1 cellular context compared by ENCODE assay signal in the genomic region with DNA sequence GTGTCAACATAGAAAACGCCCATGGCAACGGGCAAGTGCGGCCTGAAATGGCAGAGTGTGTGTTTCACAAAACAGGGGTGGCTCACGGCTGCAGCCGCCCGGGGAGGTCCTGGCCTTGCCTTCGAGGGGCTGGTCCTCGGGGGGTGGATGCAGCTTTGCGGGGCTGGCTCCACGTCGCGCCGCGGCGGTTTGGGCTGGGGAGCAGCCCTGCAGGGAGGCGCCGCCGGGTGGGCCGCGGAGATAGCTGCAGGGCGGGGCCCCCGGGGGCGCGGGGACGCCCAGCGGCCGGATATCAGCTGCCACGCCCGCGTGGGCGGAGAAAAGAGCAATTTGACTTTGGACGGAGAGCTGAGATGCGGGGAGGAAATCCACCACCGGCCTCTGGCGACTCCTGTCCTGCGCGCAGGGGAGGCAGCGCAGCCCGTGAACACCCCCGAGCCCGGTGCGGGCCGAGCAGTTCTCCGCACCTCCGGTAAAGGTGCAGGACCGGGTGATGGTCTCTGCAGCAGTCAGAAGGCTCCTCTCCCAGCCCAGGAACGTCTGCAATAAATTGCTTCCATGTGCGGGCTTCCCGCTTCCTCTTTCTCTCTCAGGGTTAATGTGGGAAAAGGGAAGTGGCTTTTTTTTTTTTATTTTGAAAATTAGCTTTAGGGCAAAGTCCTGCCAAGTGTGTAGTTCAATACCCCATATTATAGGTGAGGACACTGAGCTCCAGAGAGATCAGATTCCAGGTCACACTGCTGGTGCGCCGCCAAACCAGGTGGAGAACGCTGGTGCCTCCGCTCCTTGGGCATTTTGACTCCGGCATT.
TF ChIP-seq lines count a peak whose summit lies in the region.

No MANE protein-coding gene starts in this region.

TF ChIP-seq in K562, 482 proteins besides CTCF, POLR2A, EP300 and RAD21 (continued from another document and continues in another):
- TF ChIP-seq, protein P1, sequence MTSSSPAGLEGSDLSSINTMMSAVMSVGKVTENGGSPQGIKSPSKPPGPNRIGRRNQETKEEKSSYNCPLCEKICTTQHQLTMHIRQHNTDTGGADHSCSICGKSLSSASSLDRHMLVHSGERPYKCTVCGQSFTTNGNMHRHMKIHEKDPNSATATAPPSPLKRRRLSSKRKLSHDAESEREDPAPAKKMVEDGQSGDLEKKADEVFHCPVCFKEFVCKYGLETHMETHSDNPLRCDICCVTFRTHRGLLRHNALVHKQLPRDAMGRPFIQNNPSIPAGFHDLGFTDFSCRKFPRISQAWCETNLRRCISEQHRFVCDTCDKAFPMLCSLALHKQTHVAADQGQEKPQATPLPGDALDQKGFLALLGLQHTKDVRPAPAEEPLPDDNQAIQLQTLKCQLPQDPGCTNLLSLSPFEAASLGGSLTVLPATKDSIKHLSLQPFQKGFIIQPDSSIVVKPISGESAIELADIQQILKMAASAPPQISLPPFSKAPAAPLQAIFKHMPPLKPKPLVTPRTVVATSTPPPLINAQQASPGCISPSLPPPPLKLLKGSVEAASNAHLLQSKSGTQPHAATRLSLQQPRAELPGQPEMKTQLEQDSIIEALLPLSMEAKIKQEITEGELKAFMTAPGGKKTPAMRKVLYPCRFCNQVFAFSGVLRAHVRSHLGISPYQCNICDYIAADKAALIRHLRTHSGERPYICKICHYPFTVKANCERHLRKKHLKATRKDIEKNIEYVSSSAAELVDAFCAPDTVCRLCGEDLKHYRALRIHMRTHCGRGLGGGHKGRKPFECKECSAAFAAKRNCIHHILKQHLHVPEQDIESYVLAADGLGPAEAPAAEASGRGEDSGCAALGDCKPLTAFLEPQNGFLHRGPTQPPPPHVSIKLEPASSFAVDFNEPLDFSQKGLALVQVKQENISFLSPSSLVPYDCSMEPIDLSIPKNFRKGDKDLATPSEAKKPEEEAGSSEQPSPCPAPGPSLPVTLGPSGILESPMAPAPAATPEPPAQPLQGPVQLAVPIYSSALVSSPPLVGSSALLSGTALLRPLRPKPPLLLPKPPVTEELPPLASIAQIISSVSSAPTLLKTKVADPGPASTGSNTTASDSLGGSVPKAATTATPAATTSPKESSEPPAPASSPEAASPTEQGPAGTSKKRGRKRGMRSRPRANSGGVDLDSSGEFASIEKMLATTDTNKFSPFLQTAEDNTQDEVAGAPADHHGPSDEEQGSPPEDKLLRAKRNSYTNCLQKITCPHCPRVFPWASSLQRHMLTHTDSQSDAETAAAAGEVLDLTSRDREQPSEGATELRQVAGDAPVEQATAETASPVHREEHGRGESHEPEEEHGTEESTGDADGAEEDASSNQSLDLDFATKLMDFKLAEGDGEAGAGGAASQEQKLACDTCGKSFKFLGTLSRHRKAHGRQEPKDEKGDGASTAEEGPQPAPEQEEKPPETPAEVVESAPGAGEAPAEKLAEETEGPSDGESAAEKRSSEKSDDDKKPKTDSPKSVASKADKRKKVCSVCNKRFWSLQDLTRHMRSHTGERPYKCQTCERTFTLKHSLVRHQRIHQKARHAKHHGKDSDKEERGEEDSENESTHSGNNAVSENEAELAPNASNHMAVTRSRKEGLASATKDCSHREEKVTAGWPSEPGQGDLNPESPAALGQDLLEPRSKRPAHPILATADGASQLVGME (CRISPR knock-in tag; IDR thresholded peaks at IDR 0.05), result no peak
- TF ChIP-seq, protein P2, sequence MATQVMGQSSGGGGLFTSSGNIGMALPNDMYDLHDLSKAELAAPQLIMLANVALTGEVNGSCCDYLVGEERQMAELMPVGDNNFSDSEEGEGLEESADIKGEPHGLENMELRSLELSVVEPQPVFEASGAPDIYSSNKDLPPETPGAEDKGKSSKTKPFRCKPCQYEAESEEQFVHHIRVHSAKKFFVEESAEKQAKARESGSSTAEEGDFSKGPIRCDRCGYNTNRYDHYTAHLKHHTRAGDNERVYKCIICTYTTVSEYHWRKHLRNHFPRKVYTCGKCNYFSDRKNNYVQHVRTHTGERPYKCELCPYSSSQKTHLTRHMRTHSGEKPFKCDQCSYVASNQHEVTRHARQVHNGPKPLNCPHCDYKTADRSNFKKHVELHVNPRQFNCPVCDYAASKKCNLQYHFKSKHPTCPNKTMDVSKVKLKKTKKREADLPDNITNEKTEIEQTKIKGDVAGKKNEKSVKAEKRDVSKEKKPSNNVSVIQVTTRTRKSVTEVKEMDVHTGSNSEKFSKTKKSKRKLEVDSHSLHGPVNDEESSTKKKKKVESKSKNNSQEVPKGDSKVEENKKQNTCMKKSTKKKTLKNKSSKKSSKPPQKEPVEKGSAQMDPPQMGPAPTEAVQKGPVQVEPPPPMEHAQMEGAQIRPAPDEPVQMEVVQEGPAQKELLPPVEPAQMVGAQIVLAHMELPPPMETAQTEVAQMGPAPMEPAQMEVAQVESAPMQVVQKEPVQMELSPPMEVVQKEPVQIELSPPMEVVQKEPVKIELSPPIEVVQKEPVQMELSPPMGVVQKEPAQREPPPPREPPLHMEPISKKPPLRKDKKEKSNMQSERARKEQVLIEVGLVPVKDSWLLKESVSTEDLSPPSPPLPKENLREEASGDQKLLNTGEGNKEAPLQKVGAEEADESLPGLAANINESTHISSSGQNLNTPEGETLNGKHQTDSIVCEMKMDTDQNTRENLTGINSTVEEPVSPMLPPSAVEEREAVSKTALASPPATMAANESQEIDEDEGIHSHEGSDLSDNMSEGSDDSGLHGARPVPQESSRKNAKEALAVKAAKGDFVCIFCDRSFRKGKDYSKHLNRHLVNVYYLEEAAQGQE (CRISPR knock-in tag; IDR thresholded peaks at IDR 0.05; ENCODE audit: low read depth), result no peak
- no peak for TF ChIP-seq HNRNPL (IDR thresholded peaks at IDR 0.05; ENCODE audit: low read depth, low read length)
- TF ChIP-seq, protein P3, sequence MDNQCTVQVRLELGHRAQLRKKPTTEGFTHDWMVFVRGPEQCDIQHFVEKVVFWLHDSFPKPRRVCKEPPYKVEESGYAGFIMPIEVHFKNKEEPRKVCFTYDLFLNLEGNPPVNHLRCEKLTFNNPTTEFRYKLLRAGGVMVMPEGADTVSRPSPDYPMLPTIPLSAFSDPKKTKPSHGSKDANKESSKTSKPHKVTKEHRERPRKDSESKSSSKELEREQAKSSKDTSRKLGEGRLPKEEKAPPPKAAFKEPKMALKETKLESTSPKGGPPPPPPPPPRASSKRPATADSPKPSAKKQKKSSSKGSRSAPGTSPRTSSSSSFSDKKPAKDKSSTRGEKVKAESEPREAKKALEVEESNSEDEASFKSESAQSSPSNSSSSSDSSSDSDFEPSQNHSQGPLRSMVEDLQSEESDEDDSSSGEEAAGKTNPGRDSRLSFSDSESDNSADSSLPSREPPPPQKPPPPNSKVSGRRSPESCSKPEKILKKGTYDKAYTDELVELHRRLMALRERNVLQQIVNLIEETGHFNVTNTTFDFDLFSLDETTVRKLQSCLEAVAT (IDR thresholded peaks at IDR 0.05), result no peak
- TF ChIP-seq THRAP3 (IDR thresholded peaks at IDR 0.05; ENCODE audit: borderline replicate concordance), result no peak
- TF ChIP-seq, protein P4, sequence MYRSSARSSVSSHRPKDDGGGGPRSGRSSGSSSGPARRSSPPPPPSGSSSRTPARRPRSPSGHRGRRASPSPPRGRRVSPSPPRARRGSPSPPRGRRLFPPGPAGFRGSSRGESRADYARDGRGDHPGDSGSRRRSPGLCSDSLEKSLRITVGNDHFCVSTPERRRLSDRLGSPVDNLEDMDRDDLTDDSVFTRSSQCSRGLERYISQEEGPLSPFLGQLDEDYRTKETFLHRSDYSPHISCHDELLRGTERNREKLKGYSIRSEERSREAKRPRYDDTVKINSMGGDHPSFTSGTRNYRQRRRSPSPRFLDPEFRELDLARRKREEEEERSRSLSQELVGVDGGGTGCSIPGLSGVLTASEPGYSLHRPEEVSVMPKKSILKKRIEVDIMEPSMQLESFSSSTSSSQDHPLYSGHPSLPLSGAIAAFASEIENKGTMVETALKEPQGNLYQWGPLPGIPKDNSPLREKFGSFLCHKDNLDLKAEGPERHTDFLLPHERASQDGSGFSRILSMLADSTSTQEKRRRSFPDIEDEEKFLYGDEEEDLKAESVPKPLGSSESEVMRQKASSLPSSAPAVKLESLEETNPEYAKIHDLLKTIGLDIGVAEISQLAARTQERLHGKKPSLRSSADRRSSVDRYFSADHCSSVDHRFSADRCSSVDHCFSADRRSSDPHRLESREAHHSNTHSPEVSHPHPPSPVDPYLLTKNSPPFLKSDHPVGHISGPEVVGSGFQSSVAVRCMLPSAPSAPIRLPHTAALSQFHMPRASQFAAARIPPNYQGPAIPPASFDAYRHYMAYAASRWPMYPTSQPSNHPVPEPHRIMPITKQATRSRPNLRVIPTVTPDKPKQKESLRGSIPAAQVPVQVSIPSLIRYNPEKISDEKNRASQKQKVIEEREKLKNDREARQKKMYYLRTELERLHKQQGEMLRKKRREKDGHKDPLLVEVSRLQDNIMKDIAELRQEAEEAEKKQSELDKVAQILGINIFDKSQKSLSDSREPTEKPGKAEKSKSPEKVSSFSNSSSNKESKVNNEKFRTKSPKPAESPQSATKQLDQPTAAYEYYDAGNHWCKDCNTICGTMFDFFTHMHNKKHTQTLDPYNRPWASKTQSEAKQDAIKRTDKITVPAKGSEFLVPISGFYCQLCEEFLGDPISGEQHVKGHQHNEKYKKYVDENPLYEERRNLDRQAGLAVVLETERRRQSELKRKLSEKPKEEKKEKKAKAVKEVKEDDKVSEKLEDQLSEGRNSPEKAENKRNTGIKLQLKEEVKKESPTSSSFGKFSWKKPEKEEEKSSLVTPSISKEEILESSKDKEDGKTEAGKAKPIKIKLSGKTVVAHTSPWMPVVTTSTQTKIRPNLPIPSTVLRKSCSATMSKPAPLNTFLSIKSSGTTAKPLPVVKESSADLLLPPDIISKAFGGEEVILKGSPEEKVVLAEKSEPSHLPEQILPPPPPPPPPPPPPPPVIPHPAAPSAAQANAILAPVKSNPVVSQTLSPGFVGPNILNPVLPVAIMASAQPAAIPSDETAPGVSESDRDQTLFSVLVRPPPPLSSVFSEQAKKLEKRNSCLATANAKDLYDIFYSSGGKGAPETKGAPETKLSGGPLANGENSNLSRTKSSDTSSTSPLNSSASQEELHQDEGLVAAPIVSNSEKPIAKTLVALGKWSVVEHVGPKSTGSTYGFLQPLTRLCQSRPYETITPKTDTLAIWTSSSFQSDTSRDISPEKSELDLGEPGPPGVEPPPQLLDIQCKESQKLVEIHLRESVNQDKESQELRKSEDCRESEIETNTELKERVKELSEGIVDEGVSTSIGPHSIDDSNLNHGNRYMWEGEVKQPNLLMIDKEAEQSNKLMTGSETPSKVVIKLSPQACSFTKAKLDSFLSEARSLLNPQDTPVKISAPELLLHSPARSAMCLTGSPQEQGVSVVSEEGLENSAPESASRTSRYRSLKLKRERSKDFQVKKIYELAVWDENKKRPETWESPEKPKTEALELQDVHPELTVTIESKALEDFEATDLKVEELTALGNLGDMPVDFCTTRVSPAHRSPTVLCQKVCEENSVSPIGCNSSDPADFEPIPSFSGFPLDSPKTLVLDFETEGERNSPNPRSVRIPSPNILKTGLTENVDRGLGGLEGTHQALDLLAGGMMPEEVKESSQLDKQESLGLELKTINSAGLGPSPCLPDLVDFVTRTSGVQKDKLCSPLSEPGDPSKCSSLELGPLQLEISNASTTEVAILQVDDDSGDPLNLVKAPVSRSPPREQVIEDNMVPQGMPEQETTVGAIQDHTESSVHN (IDR thresholded peaks at IDR 0.05; ENCODE audit: borderline replicate concordance in 1 of 2, low read depth in 1 of 2), result no peak
- TF ChIP-seq ARID2 (IDR thresholded peaks at IDR 0.05), result no peak
- no peak for TF ChIP-seq POU5F1 (IDR thresholded peaks at IDR 0.05; ENCODE audit: borderline replicate concordance, low read depth, low read length, partially characterized antibody)
- no peak for TF ChIP-seq ILK (tag; IDR thresholded peaks at IDR 0.05; ENCODE audit: borderline replicate concordance, low read depth)
- TF ChIP-seq FOXJ3 (CRISPR knock-in tag; IDR thresholded peaks at IDR 0.05), result peak; percentile 83
- no peak for TF ChIP-seq RBM17 (IDR thresholded peaks at IDR 0.05; ENCODE audit: borderline replicate concordance, low read depth, low read length)
- no peak for TF ChIP-seq SMAD1 (IDR thresholded peaks at IDR 0.05; ENCODE audit: low read depth, low read length, partially characterized antibody)
- peak; percentile 74 for TF ChIP-seq ZFX (CRISPR knock-in tag; IDR thresholded peaks at IDR 0.05)
- no peak for TF ChIP-seq ZC3H4 (CRISPR knock-in tag; IDR thresholded peaks at IDR 0.05; ENCODE audit: borderline replicate concordance)
- TF ChIP-seq, protein P5, sequence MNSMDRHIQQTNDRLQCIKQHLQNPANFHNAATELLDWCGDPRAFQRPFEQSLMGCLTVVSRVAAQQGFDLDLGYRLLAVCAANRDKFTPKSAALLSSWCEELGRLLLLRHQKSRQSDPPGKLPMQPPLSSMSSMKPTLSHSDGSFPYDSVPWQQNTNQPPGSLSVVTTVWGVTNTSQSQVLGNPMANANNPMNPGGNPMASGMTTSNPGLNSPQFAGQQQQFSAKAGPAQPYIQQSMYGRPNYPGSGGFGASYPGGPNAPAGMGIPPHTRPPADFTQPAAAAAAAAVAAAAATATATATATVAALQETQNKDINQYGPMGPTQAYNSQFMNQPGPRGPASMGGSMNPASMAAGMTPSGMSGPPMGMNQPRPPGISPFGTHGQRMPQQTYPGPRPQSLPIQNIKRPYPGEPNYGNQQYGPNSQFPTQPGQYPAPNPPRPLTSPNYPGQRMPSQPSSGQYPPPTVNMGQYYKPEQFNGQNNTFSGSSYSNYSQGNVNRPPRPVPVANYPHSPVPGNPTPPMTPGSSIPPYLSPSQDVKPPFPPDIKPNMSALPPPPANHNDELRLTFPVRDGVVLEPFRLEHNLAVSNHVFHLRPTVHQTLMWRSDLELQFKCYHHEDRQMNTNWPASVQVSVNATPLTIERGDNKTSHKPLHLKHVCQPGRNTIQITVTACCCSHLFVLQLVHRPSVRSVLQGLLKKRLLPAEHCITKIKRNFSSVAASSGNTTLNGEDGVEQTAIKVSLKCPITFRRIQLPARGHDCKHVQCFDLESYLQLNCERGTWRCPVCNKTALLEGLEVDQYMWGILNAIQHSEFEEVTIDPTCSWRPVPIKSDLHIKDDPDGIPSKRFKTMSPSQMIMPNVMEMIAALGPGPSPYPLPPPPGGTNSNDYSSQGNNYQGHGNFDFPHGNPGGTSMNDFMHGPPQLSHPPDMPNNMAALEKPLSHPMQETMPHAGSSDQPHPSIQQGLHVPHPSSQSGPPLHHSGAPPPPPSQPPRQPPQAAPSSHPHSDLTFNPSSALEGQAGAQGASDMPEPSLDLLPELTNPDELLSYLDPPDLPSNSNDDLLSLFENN (IDR thresholded peaks at IDR 0.05; ENCODE audit: low read depth in 2 of 2, low read length in 2 of 2), result peak in 1 of 2 experiments; percentile 65; a peak in 1 of 4 replicates
- peak; percentile 60; the same call in 1 of the 2 replicates for TF ChIP-seq SOX6 (IDR thresholded peaks at IDR 0.05)
- peak in 2 of 3 experiments; percentile 12 to 54 for TF ChIP-seq YY1 (IDR thresholded peaks at IDR 0.05; ENCODE audit: borderline replicate concordance in 1 of 3, control insufficient read depth in 1 of 3, extremely low read depth in 1 of 3, insufficient read depth in 3 of 3, insufficient read length in 1 of 3, insufficient replicate concordance in 2 of 3, low read depth in 1 of 3, low read length in 2 of 3)
- no peak for TF ChIP-seq ZNF175 (CRISPR knock-in tag; IDR thresholded peaks at IDR 0.05; ENCODE audit: low read depth)
- TF ChIP-seq MCM5 (IDR thresholded peaks at IDR 0.05; ENCODE audit: low read depth), result no peak
- TF ChIP-seq ZNF174 (CRISPR knock-in tag; IDR thresholded peaks at IDR 0.05), result no peak
- TF ChIP-seq, protein P6, sequence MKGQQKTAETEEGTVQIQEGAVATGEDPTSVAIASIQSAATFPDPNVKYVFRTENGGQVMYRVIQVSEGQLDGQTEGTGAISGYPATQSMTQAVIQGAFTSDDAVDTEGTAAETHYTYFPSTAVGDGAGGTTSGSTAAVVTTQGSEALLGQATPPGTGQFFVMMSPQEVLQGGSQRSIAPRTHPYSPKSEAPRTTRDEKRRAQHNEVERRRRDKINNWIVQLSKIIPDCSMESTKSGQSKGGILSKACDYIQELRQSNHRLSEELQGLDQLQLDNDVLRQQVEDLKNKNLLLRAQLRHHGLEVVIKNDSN (CRISPR knock-in tag; IDR thresholded peaks at IDR 0.05), result no peak
- TF ChIP-seq ZNF408 (CRISPR knock-in tag; IDR thresholded peaks at IDR 0.05; ENCODE audit: low read depth), result no peak
- TF ChIP-seq ZKSCAN1 (IDR thresholded peaks at IDR 0.05; ENCODE audit: low read depth, low read length), result no peak
- TF ChIP-seq GATA2 (CRISPR knock-in tag; IDR thresholded peaks at IDR 0.05), result peak; percentile 75
- no peak for TF ChIP-seq ZNF431 (CRISPR knock-in tag; IDR thresholded peaks at IDR 0.05)
- TF ChIP-seq SMARCC2 (IDR thresholded peaks at IDR 0.05; ENCODE audit: low read depth), result peak; percentile 14; the same call in 1 of the 2 replicates
